ENCODE assay signal across 1 cellular context in genomic region chr11:124301482-124301881, GRCh38.
TF ChIP-seq lines count a peak whose summit lies in the region.

No MANE protein-coding gene starts in this region.

TF ChIP-seq in SK-N-SH, 30 proteins besides CTCF, POLR2A, EP300 and RAD21 (continued from another document):
- TF ChIP-seq REST (IDR thresholded peaks at IDR 0.05; ENCODE audit: low read depth, low read length), result no peak
- no peak for TF ChIP-seq CHD2 (IDR thresholded peaks at IDR 0.05; ENCODE audit: low read length, partially characterized antibody)
- TF ChIP-seq TEAD4 (IDR thresholded peaks at IDR 0.05; ENCODE audit: borderline replicate concordance, insufficient read depth), result no peak
- TF ChIP-seq FOXM1 (IDR thresholded peaks at IDR 0.05; ENCODE audit: low read depth), result no peak
- no peak for TF ChIP-seq FOXJ3 (CRISPR knock-in tag; IDR thresholded peaks at IDR 0.05)
- TF ChIP-seq GABPA (IDR thresholded peaks at IDR 0.05; ENCODE audit: low read depth), result no peak
- no peak for TF ChIP-seq ELF1 (IDR thresholded peaks at IDR 0.05)
- TF ChIP-seq RFX5 (IDR thresholded peaks at IDR 0.05; ENCODE audit: low read length), result no peak
- TF ChIP-seq MEF2A (IDR thresholded peaks at IDR 0.05; ENCODE audit: borderline replicate concordance, low read depth), result no peak
- TF ChIP-seq YY1 (IDR thresholded peaks at IDR 0.05; ENCODE audit: low read depth), result no peak
- no peak for TF ChIP-seq USF2 (IDR thresholded peaks at IDR 0.05; ENCODE audit: borderline replicate concordance, low read depth, low read length)
